In genomic region chr10:101063548-101064414, GRCh38 we compare ENCODE assay signal across 10 cellular contexts. TPM values are rescaled to one million over a fixed set of nuclear protein-coding genes. Genes with fewer than 3 reads are reported as not detected.
A peak's percentile ranks its signal among the peaks of the same experiment; 100 is the strongest.
DNase-seq lines count a peak whose midpoint lies in the region; ATAC-seq, FAIRE-seq and TF ChIP-seq lines count a peak whose summit lies in the region.
"Had no signal": no experiment of that assay in that cellular context is flagged by ENCODE, and none has a peak within 500 bp of the region (broad histone marks: within the 10 kb centered on the region; RNA-seq: fewer than 3 reads in every experiment).

No MANE protein-coding gene starts in this region.

- peaks cover 10% of the 10 kb centered on the region for H3K79me2 ChIP-seq in astrocyte (ENCODE audit: insufficient read depth, low read length)
- peaks cover 13% of the 10 kb centered on the region for H3K79me2 ChIP-seq in osteoblast (ENCODE audit: insufficient read depth, low read length)

- BruUV-seq in Caco-2 (replicated peaks; lab: Mats Ljungman, UMichigan): no TSS peak

- TF ChIP-seq CTCF in Caco-2 (IDR thresholded peaks at IDR 0.05; ENCODE audit: insufficient read depth in 1 of 2, low read depth in 1 of 2, low read length in 1 of 2, severe bottlenecking in 1 of 2, unreplicated experiment in 1 of 2) (no peak), astrocyte (IDR thresholded peaks at IDR 0.05; ENCODE audit: insufficient read depth, low read depth, low read length) (no peak), osteoblast (IDR thresholded peaks at IDR 0.05; ENCODE audit: extremely low read depth, low read depth, low read length) (no peak)

- H2AFZ ChIP-seq in astrocyte (ENCODE audit: low read depth, low read length): no peak overlapping the region
- no peak overlapping the region for H2AFZ ChIP-seq in osteoblast (ENCODE audit: low read length)

- ATAC-seq in HG02852 (IDR thresholded peaks at IDR 0.05; ENCODE audit: unreplicated experiment): no peak

- H3K4me2 ChIP-seq in astrocyte (ENCODE audit: low read length) (peak overlapping the region; percentile 95), osteoblast (ENCODE audit: insufficient read depth, low read length) (peak overlapping the region; percentile 98)

- H3K36me3 Mint-ChIP-seq in Caco-2 (ENCODE audit: insufficient read depth, unreplicated experiment) (peaks cover 55% of the 10 kb centered on the region), astrocyte (ENCODE audit: low read depth, unreplicated experiment) (peaks cover 5% of the 10 kb centered on the region)

- H3K27ac Mint-ChIP-seq in Caco-2 (ENCODE audit: unreplicated experiment): no peak overlapping the region
- no peak overlapping the region for H3K27ac Mint-ChIP-seq in astrocyte (ENCODE audit: unreplicated experiment)

- peaks cover 37% of the 10 kb centered on the region for H3K4me1 ChIP-seq in Caco-2
- H3K4me1 ChIP-seq in astrocyte (ENCODE audit: insufficient read depth, low read length): peaks cover 51% of the 10 kb centered on the region
- H3K4me1 ChIP-seq in osteoblast (ENCODE audit: insufficient read depth, low read length): peaks cover 44% of the 10 kb centered on the region

- no peak for FAIRE-seq in astrocyte (lab: Jason Lieb, UNC)

- H3K36me3 ChIP-seq in Caco-2 (ENCODE audit: control insufficient read depth, insufficient read depth, low read length): no peaks in the 10 kb centered on the region; the same call in 1 of the 2 replicates
- H3K36me3 ChIP-seq in astrocyte (ENCODE audit: insufficient read depth, low read length): no peaks in the 10 kb centered on the region
- H3K36me3 ChIP-seq in osteoblast (ENCODE audit: insufficient read depth, low read length): peaks cover 2% of the 10 kb centered on the region
- H3K36me3 ChIP-seq: breast epithelium had no signal

- no peaks in the 10 kb centered on the region for H3K9me3 Mint-ChIP-seq in Caco-2 (ENCODE audit: unreplicated experiment)
- no peaks in the 10 kb centered on the region for H3K9me3 Mint-ChIP-seq in astrocyte (ENCODE audit: unreplicated experiment)

- H3K27ac ChIP-seq in astrocyte (ENCODE audit: low read depth, low read length) (no peak overlapping the region), osteoblast (ENCODE audit: low read depth, low read length) (no peak overlapping the region)

- H3K4me3 Mint-ChIP-seq in Caco-2 (ENCODE audit: unreplicated experiment): peak overlapping the region; percentile 98
- peak overlapping the region; percentile 77 for H3K4me3 Mint-ChIP-seq in astrocyte (ENCODE audit: unreplicated experiment)

- H3K27me3 ChIP-seq in Caco-2 (replicated peaks; ENCODE audit: control insufficient read depth, insufficient read depth, low read length) (no peaks in the 10 kb centered on the region), astrocyte (ENCODE audit: insufficient read depth, low read length) (peaks cover 4% of the 10 kb centered on the region), osteoblast (ENCODE audit: insufficient read depth, low read length) (no peaks in the 10 kb centered on the region)
- H3K27me3 ChIP-seq: breast epithelium had no signal

- H3K4me3 ChIP-seq in Caco-2 (ENCODE audit: low read depth, low read length) (no peak overlapping the region), astrocyte (ENCODE audit: insufficient read depth, low read depth, low read length) (no peak overlapping the region), osteoblast (ENCODE audit: insufficient read depth, low read length) (peak overlapping the region; percentile 85)

- DNase-seq in Caco-2 (no peak), KBM-7 (peak; percentile 95), astrocyte (ENCODE audit: low read depth) (no peak), osteoblast (ENCODE audit: insufficient read length, low spot score, missing footprints) (peak; percentile 69), SHP77 (lab: John Stamatoyannopoulos, UW) (no peak), iPS-NIHi7 (ENCODE audit: extremely low spot score) (no peak)
- DNase-seq: activated CD8-positive, alpha-beta memory T cell treated with anti-CD3 and anti-CD28 coated beads, Interleukin-2, amount 50 U/mL, for 48 hours; NCI-H2171 had no signal

- H3K27me3 Mint-ChIP-seq in Caco-2 (ENCODE audit: insufficient read depth, unreplicated experiment): no peaks in the 10 kb centered on the region
- H3K27me3 Mint-ChIP-seq in astrocyte (ENCODE audit: low read depth, unreplicated experiment): peaks cover 28% of the 10 kb centered on the region

- POLR2A ChIA-PET in Caco-2 (lab: Charles Lee): interaction anchor here (2.6 kb wide), 1 partner anchor 20 kb away, joined by 24 read pairs; no protein-coding TSS in a partner anchor

- intact Hi-C loops in Caco-2 (cut with micrococcal nuclease; ENCODE audit: unreplicated experiment): no loop called here

- H3K9ac ChIP-seq in astrocyte (ENCODE audit: low read length): no peak overlapping the region

- H3K9me3 ChIP-seq in Caco-2: no peaks in the 10 kb centered on the region
- no peaks in the 10 kb centered on the region for H3K9me3 ChIP-seq in astrocyte (ENCODE audit: insufficient read depth, low read depth, low read length)
- H3K9me3 ChIP-seq in osteoblast (ENCODE audit: low read depth, low read length): no peaks in the 10 kb centered on the region
- H3K9me3 ChIP-seq: breast epithelium had no signal

- CTCF ChIA-PET in Caco-2 (lab: Charles Lee): interaction anchor here (2.1 to 3.5 kb wide), 4 partner anchors 21 to 49 kb away, joined by 5 to 33 read pairs (median 10); no protein-coding TSS in a partner anchor

- H3K4me1 Mint-ChIP-seq in Caco-2 (ENCODE audit: low read depth, unreplicated experiment): peaks cover 22% of the 10 kb centered on the region
- peaks cover 16% of the 10 kb centered on the region for H3K4me1 Mint-ChIP-seq in astrocyte (ENCODE audit: low read depth, unreplicated experiment)

- in situ Hi-C loops in KBM-7 (cut with MboI; ENCODE audit: low pct_unique_long_range_greater_than_20kb, low sequenced_read_pairs): no loop called here

- H4K20me1 ChIP-seq in astrocyte (ENCODE audit: insufficient read depth, low read length): no peaks in the 10 kb centered on the region
- no peaks in the 10 kb centered on the region for H4K20me1 ChIP-seq in osteoblast (ENCODE audit: insufficient read depth, low read length)

RNA-seq across cellular contexts. Expression of gene KAZALD1, which starts 2.0 kb away (rescaled TPM):
- total RNA-seq in Caco-2 (2022) (41.3 and 42.3 TPM in 2 replicates), astrocyte (8.1 and 9.6 TPM in 2 replicates), osteoblast (26.4 and 30.1 TPM in 2 replicates)

RNA-seq across cellular contexts. Expression of gene SFXN3, which starts 32.7 kb away (rescaled TPM):
- total RNA-seq in Caco-2 (2022): 23.4 and 30.3 TPM in 2 replicates
- 59.2 and 68.3 TPM in 2 replicates for total RNA-seq in astrocyte
- total RNA-seq in osteoblast: 103 and 106 TPM in 2 replicates

RNA-seq across cellular contexts. Expression of gene PDZD7, which starts 32.9 kb away (rescaled TPM):
- 1.4 and 1.5 TPM in 2 replicates for total RNA-seq in Caco-2 (2022)
- total RNA-seq in astrocyte: 2.2 and 4.5 TPM in 2 replicates
- total RNA-seq in osteoblast: 0.72 and 1.2 TPM in 2 replicates

Comparison
In these comparisons a context has a peak if more than half of its experiments do, and no peak if none do; other contexts are left out.
1. DNase-seq: peak in KBM-7 (single experiment) and osteoblast (single experiment); none in Caco-2 (0 of 2), astrocyte (single experiment), SHP77 (0 of 2) and iPS-NIHi7 (single experiment).